ENCODE assay signal across 8 cellular contexts in the genomic region with DNA sequence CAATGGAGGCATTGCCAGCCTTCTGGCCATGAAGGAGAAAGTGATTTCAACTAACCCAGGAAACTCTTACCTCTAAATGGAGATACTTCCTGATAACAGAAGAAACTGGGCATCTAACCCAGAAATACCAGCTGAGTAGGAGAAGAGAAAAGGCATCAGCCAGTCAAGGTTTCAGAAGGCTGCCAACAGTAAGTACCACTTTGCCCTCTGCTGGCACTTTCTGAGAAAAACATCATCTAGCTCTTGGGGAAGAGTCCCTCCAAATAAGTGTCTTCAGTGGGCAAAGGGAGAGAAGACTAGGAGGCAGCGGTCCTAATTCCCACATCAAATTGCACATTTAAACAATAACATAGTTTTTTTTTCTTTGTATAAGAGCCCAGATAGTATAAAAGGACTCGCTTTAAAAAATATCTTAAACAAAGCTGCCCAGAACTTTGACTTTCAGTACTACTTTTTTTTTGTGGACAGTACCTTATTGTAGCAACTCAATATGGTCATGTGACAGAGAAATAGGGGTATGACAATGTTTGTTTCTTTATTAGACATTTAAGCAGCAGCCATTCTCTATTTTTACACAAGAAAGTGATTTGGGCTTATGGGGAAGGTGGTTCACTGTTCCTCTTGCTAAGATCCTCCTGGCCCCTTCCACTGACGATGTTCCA.
DNase-seq lines count a peak whose midpoint lies in the region; ATAC-seq, FAIRE-seq and TF ChIP-seq lines count a peak whose summit lies in the region.

No MANE protein-coding gene starts in this region.

- H3K4me3 ChIP-seq in bronchial epithelial cell (ENCODE audit: low read depth, low read length) (no peak overlapping the region), liver (ENCODE audit: low read depth in 1 of 3, low read length in 3 of 3) (no peak overlapping the region)

- ATAC-seq in GM19452 (IDR thresholded peaks at IDR 0.05; ENCODE audit: unreplicated experiment) (peak; percentile 91), HG03460 (IDR thresholded peaks at IDR 0.05; ENCODE audit: unreplicated experiment) (peak; percentile 93)

- H3K27me3 ChIP-seq in bronchial epithelial cell (ENCODE audit: control insufficient read depth, insufficient read depth, low read length) (no peaks in the 10 kb centered on the region), liver (ENCODE audit: control insufficient read depth in 4 of 4, insufficient read depth in 4 of 4, low read length in 3 of 4) (no peaks in the 10 kb centered on the region)

- 77% methylated on average over 3 of the region's 3 CpGs for WGBS in liver

- H3K9ac ChIP-seq in liver (ENCODE audit: low read depth in 1 of 2, low read length in 2 of 2): no peak overlapping the region

- peak; percentile 81 to 83 for TF ChIP-seq RAD21 in liver (IDR thresholded peaks at IDR 0.05)

- no peaks in the 10 kb centered on the region for H3K4me1 ChIP-seq in liver (ENCODE audit: control insufficient read depth in 4 of 4, insufficient read depth in 4 of 4, low read length in 3 of 4)

- H3K36me3 ChIP-seq in bronchial epithelial cell (ENCODE audit: control insufficient read depth, insufficient read depth, low read length) (no peaks in the 10 kb centered on the region), liver (ENCODE audit: control insufficient read depth in 4 of 4, insufficient read depth in 3 of 4, low read depth in 1 of 4, low read length in 3 of 4) (no peaks in the 10 kb centered on the region)

- no peak overlapping the region for H3K27ac ChIP-seq in liver (ENCODE audit: low read depth in 1 of 2, low read length in 2 of 2)

- no peaks in the 10 kb centered on the region for H3K9me3 ChIP-seq in liver (ENCODE audit: control insufficient read depth in 4 of 4, low read length in 3 of 4)

- DNase-seq in EL: peak; percentile 44
- DNase-seq in NCI-H69 (lab: John Stamatoyannopoulos, UW): peak; percentile 67
- DNase-seq in bronchial epithelial cell (ENCODE audit: low read depth): peak; percentile 64
- no peak for DNase-seq in effector CD8-positive, alpha-beta T cell (lab: John Stamatoyannopoulos, UW)
- no peak for DNase-seq in activated naive CD4-positive, alpha-beta T cell treated with Interleukin-2 at 50 U/mL for 16 hours

- peak; percentile 86 for FAIRE-seq in bronchial epithelial cell (lab: Jason Lieb, UNC)

- TF ChIP-seq CTCF in bronchial epithelial cell (IDR thresholded peaks at IDR 0.05; ENCODE audit: insufficient read depth, low read length, severe bottlenecking): peak; percentile 78
- TF ChIP-seq CTCF in liver (IDR thresholded peaks at IDR 0.05; ENCODE audit: low read depth, low read length, missing input control): peak; percentile 53

TF ChIP-seq in liver, 16 proteins besides CTCF, POLR2A, EP300 and RAD21:
- TF ChIP-seq HNF4A (conservative IDR thresholded peaks at IDR 0.05) (no peak), JUND (IDR thresholded peaks at IDR 0.05) (no peak), ATF3 (IDR thresholded peaks at IDR 0.05) (no peak), REST (IDR thresholded peaks at IDR 0.05) (no peak), FOXA1 (IDR thresholded peaks at IDR 0.05) (no peak), YY1 (IDR thresholded peaks at IDR 0.05) (no peak), NR2F2 (IDR thresholded peaks at IDR 0.05) (no peak), SP1 (IDR thresholded peaks at IDR 0.05) (no peak), ZBTB33 (IDR thresholded peaks at IDR 0.05) (no peak), EGR1 (IDR thresholded peaks at IDR 0.05; ENCODE audit: low read depth in 2 of 2) (no peak), HNF4G (IDR thresholded peaks at IDR 0.05) (no peak), FOXA2 (IDR thresholded peaks at IDR 0.05) (no peak), RXRA (IDR thresholded peaks at IDR 0.05) (no peak), GABPA (IDR thresholded peaks at IDR 0.05 in 1 of 2, conservative IDR thresholded peaks at IDR 0.05 in 1 of 2) (no peak), MAX (IDR thresholded peaks at IDR 0.05) (no peak)

Comparison
In these comparisons a context has a peak if more than half of its experiments do, and no peak if none do; other contexts are left out.
1. DNase-seq: peak in EL (single experiment), NCI-H69 (single experiment) and bronchial epithelial cell (single experiment); none in effector CD8-positive, alpha-beta T cell (single experiment) and activated naive CD4-positive, alpha-beta T cell treated with Interleukin-2 at 50 U/mL for 16 hours (single experiment).